In the genomic region with DNA sequence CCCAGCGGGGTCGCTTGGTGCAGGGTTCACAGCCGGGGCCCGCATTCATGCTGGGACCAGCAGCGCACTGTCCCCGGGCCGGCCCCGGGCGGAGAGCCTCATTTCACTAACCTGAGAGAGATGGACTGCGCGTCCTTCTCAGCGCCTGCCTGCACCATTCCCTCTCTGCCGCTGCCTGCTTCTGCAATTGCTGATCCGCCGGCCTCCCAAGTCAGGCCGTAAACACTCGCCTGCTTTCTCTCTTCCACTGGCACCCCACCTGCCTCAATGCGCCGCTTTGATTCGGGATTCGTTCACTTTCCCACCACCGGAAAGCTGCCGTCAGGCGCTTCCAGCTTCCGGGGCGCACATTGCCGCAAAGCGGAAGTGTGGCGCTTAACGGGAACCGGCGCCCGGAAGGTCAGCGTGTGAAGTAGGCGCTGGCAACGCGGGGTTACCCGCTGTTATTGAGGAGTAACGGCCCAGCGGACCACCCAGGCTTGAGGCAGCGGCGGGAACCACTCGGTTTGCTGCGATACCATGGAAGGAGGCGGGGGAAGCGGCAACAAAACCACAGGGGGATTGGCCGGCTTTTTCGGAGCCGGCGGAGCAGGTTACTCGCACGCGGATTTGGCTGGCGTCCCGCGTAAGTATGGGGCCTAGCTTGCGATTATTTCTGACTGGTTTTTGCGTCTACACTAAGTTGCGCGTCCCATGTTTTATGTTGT, we compare ENCODE assay signal across 1 cellular context.
A peak's percentile ranks its signal among the peaks of the same experiment; 100 is the strongest.
TF ChIP-seq lines count a peak whose summit lies in the region.

A gene with protein sequence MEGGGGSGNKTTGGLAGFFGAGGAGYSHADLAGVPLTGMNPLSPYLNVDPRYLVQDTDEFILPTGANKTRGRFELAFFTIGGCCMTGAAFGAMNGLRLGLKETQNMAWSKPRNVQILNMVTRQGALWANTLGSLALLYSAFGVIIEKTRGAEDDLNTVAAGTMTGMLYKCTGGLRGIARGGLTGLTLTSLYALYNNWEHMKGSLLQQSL (plus strand): TSS at position 384 of the 707 bp plus-strand sequence. CDS start 136 bp downstream, at position 520.

TF ChIP-seq in HepG2, 621 proteins besides CTCF, POLR2A, EP300 and RAD21 (continued from another document and continues in another):
- TF ChIP-seq, protein P1, sequence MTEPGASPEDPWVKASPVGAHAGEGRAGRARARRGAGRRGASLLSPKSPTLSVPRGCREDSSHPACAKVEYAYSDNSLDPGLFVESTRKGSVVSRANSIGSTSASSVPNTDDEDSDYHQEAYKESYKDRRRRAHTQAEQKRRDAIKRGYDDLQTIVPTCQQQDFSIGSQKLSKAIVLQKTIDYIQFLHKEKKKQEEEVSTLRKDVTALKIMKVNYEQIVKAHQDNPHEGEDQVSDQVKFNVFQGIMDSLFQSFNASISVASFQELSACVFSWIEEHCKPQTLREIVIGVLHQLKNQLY (CRISPR knock-in tag; IDR thresholded peaks at IDR 0.05), result 0 out of 2 replicates have a peak, but pooled peaks have one; percentile 36
- peak; percentile 77 for TF ChIP-seq ZNF891 (CRISPR knock-in tag; IDR thresholded peaks at IDR 0.05)
- TF ChIP-seq NCOA2 (CRISPR knock-in tag; IDR thresholded peaks at IDR 0.05), result peak; percentile 10; the same call in 1 of the 2 replicates
- TF ChIP-seq, protein P2, sequence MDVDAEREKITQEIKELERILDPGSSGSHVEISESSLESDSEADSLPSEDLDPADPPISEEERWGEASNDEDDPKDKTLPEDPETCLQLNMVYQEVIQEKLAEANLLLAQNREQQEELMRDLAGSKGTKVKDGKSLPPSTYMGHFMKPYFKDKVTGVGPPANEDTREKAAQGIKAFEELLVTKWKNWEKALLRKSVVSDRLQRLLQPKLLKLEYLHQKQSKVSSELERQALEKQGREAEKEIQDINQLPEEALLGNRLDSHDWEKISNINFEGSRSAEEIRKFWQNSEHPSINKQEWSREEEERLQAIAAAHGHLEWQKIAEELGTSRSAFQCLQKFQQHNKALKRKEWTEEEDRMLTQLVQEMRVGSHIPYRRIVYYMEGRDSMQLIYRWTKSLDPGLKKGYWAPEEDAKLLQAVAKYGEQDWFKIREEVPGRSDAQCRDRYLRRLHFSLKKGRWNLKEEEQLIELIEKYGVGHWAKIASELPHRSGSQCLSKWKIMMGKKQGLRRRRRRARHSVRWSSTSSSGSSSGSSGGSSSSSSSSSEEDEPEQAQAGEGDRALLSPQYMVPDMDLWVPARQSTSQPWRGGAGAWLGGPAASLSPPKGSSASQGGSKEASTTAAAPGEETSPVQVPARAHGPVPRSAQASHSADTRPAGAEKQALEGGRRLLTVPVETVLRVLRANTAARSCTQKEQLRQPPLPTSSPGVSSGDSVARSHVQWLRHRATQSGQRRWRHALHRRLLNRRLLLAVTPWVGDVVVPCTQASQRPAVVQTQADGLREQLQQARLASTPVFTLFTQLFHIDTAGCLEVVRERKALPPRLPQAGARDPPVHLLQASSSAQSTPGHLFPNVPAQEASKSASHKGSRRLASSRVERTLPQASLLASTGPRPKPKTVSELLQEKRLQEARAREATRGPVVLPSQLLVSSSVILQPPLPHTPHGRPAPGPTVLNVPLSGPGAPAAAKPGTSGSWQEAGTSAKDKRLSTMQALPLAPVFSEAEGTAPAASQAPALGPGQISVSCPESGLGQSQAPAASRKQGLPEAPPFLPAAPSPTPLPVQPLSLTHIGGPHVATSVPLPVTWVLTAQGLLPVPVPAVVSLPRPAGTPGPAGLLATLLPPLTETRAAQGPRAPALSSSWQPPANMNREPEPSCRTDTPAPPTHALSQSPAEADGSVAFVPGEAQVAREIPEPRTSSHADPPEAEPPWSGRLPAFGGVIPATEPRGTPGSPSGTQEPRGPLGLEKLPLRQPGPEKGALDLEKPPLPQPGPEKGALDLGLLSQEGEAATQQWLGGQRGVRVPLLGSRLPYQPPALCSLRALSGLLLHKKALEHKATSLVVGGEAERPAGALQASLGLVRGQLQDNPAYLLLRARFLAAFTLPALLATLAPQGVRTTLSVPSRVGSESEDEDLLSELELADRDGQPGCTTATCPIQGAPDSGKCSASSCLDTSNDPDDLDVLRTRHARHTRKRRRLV (CRISPR knock-in tag; IDR thresholded peaks at IDR 0.05), result 0 out of 2 replicates have a peak, but pooled peaks have one; percentile 22
- peak; percentile 95 for TF ChIP-seq PHF20 (CRISPR knock-in tag; IDR thresholded peaks at IDR 0.05)
- peak; percentile 98 for TF ChIP-seq HDAC1 (CRISPR knock-in tag; IDR thresholded peaks at IDR 0.05)
- TF ChIP-seq HOXA9 (CRISPR knock-in tag; IDR thresholded peaks at IDR 0.05; ENCODE audit: borderline replicate concordance), result 0 out of 2 replicates have a peak, but pooled peaks have one; percentile 49
- TF ChIP-seq, protein P3, sequence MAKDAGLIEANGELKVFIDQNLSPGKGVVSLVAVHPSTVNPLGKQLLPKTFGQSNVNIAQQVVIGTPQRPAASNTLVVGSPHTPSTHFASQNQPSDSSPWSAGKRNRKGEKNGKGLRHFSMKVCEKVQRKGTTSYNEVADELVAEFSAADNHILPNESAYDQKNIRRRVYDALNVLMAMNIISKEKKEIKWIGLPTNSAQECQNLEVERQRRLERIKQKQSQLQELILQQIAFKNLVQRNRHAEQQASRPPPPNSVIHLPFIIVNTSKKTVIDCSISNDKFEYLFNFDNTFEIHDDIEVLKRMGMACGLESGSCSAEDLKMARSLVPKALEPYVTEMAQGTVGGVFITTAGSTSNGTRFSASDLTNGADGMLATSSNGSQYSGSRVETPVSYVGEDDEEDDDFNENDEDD (CRISPR knock-in tag; IDR thresholded peaks at IDR 0.05; ENCODE audit: borderline replicate concordance), result peak; percentile 95
- peak; percentile 60; the same call in 1 of the 2 replicates for TF ChIP-seq ZSCAN9 (CRISPR knock-in tag; IDR thresholded peaks at IDR 0.05; ENCODE audit: borderline replicate concordance)
- peak; percentile 98 for TF ChIP-seq SAP130 (CRISPR knock-in tag; IDR thresholded peaks at IDR 0.05; ENCODE audit: low read depth)
- TF ChIP-seq, protein P4, sequence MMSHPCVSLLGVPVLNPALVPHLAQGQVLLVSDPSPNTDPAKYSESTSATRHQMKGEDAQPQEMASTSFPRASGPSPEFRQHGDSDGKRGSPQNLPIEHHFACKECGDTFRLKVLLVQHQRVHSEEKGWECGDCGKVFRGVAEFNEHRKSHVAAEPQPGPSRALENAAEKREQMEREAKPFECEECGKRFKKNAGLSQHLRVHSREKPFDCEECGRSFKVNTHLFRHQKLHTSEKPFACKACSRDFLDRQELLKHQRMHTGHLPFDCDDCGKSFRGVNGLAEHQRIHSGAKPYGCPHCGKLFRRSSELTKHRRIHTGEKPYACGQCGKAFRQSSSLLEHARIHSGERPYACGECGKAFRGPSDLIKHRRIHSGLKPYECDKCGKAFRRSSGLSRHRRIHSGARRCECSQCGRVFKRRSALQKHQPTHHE (CRISPR knock-in tag; IDR thresholded peaks at IDR 0.05; ENCODE audit: borderline replicate concordance), result peak; percentile 71; the same call in 1 of the 2 replicates
- TF ChIP-seq KAT7 (CRISPR knock-in tag; IDR thresholded peaks at IDR 0.05; ENCODE audit: borderline replicate concordance), result peak; percentile 76
- peak; percentile 55; the same call in 1 of the 2 replicates for TF ChIP-seq RXRA (CRISPR knock-in tag; IDR thresholded peaks at IDR 0.05)
- peak; percentile 95 for TF ChIP-seq ZNF264 (CRISPR knock-in tag; IDR thresholded peaks at IDR 0.05)
- peak; percentile 97 for TF ChIP-seq NR2C2 (CRISPR knock-in tag; IDR thresholded peaks at IDR 0.05; ENCODE audit: borderline replicate concordance)
- peak; percentile 31; the same call in 1 of the 2 replicates for TF ChIP-seq KDM4B (CRISPR knock-in tag; IDR thresholded peaks at IDR 0.05)
- TF ChIP-seq ZFP90 (CRISPR knock-in tag; IDR thresholded peaks at IDR 0.05; ENCODE audit: borderline replicate concordance), result peak; percentile 60; the same call in 1 of the 2 replicates
- TF ChIP-seq, protein P5, sequence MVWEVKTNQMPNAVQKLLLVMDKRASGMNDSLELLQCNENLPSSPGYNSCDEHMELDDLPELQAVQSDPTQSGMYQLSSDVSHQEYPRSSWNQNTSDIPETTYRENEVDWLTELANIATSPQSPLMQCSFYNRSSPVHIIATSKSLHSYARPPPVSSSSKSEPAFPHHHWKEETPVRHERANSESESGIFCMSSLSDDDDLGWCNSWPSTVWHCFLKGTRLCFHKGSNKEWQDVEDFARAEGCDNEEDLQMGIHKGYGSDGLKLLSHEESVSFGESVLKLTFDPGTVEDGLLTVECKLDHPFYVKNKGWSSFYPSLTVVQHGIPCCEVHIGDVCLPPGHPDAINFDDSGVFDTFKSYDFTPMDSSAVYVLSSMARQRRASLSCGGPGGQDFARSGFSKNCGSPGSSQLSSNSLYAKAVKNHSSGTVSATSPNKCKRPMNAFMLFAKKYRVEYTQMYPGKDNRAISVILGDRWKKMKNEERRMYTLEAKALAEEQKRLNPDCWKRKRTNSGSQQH (CRISPR knock-in tag; IDR thresholded peaks at IDR 0.05; ENCODE audit: low read depth), result peak; percentile 24; the same call in 1 of the 2 replicates
- TF ChIP-seq KMT2B (CRISPR knock-in tag; IDR thresholded peaks at IDR 0.05), result peak; percentile 98
- TF ChIP-seq, protein P6, sequence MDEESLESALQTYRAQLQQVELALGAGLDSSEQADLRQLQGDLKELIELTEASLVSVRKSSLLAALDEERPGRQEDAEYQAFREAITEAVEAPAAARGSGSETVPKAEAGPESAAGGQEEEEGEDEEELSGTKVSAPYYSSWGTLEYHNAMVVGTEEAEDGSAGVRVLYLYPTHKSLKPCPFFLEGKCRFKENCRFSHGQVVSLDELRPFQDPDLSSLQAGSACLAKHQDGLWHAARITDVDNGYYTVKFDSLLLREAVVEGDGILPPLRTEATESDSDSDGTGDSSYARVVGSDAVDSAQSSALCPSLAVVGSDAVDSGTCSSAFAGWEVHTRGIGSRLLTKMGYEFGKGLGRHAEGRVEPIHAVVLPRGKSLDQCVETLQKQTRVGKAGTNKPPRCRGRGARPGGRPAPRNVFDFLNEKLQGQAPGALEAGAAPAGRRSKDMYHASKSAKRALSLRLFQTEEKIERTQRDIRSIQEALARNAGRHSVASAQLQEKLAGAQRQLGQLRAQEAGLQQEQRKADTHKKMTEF (CRISPR knock-in tag; IDR thresholded peaks at IDR 0.05), result peak; percentile 85
- TF ChIP-seq, protein P7, sequence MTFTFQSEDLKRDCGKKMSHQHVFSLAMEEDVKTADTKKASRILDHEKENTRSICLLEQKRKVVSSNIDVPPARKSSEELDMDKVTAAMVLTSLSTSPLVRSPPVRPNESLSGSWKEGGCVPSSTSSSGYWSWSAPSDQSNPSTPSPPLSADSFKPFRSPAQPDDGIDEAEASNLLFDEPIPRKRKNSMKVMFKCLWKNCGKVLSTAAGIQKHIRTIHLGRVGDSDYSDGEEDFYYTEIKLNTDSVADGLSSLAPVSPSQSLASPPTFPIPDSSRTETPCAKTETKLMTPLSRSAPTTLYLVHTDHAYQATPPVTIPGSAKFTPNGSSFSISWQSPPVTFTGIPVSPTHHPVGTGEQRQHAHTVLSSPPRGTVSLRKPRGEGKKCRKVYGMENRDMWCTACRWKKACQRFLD (CRISPR knock-in tag; IDR thresholded peaks at IDR 0.05; ENCODE audit: borderline replicate concordance), result 0 out of 2 replicates have a peak, but pooled peaks have one; percentile 33
- 0 out of 2 replicates have a peak, but pooled peaks have one; percentile 33 for TF ChIP-seq EEA1 (CRISPR knock-in tag; IDR thresholded peaks at IDR 0.05; ENCODE audit: borderline replicate concordance)
- TF ChIP-seq ZNF616 (CRISPR knock-in tag; IDR thresholded peaks at IDR 0.05; ENCODE audit: low read depth), result 0 out of 2 replicates have a peak, but pooled peaks have one; percentile 41
- TF ChIP-seq MXI1 (IDR thresholded peaks at IDR 0.05; ENCODE audit: borderline replicate concordance, low read depth, low read length), result peak; percentile 61; the same call in 1 of the 3 replicates
- peak; percentile 38; the same call in 1 of the 2 replicates for TF ChIP-seq FOSL2 (CRISPR knock-in tag; IDR thresholded peaks at IDR 0.05)
- TF ChIP-seq KMT2A (CRISPR knock-in tag; IDR thresholded peaks at IDR 0.05), result peak; percentile 91
- TF ChIP-seq, protein P8, sequence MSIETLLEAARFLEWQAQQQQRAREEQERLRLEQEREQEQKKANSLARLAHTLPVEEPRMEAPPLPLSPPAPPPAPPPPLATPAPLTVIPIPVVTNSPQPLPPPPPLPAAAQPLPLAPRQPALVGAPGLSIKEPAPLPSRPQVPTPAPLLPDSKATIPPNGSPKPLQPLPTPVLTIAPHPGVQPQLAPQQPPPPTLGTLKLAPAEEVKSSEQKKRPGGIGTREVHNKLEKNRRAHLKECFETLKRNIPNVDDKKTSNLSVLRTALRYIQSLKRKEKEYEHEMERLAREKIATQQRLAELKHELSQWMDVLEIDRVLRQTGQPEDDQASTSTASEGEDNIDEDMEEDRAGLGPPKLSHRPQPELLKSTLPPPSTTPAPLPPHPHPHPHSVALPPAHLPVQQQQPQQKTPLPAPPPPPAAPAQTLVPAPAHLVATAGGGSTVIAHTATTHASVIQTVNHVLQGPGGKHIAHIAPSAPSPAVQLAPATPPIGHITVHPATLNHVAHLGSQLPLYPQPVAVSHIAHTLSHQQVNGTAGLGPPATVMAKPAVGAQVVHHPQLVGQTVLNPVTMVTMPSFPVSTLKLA (IDR thresholded peaks at IDR 0.05), result peak; percentile 57
- TF ChIP-seq, protein P9, sequence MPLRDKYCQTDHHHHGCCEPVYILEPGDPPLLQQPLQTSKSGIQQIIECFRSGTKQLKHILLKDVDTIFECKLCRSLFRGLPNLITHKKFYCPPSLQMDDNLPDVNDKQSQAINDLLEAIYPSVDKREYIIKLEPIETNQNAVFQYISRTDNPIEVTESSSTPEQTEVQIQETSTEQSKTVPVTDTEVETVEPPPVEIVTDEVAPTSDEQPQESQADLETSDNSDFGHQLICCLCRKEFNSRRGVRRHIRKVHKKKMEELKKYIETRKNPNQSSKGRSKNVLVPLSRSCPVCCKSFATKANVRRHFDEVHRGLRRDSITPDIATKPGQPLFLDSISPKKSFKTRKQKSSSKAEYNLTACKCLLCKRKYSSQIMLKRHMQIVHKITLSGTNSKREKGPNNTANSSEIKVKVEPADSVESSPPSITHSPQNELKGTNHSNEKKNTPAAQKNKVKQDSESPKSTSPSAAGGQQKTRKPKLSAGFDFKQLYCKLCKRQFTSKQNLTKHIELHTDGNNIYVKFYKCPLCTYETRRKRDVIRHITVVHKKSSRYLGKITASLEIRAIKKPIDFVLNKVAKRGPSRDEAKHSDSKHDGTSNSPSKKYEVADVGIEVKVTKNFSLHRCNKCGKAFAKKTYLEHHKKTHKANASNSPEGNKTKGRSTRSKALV (CRISPR knock-in tag; IDR thresholded peaks at IDR 0.05), result peak; percentile 56; the same call in 1 of the 2 replicates
- peak; percentile 66; the same call in 1 of the 2 replicates for TF ChIP-seq CBFB (CRISPR knock-in tag; IDR thresholded peaks at IDR 0.05)
- TF ChIP-seq SALL2 (CRISPR knock-in tag; IDR thresholded peaks at IDR 0.05), result peak; percentile 74
- TF ChIP-seq GATAD2A (CRISPR knock-in tag; IDR thresholded peaks at IDR 0.05), result 0 out of 2 replicates have a peak, but pooled peaks have one; percentile 35
- TF ChIP-seq, protein P10, sequence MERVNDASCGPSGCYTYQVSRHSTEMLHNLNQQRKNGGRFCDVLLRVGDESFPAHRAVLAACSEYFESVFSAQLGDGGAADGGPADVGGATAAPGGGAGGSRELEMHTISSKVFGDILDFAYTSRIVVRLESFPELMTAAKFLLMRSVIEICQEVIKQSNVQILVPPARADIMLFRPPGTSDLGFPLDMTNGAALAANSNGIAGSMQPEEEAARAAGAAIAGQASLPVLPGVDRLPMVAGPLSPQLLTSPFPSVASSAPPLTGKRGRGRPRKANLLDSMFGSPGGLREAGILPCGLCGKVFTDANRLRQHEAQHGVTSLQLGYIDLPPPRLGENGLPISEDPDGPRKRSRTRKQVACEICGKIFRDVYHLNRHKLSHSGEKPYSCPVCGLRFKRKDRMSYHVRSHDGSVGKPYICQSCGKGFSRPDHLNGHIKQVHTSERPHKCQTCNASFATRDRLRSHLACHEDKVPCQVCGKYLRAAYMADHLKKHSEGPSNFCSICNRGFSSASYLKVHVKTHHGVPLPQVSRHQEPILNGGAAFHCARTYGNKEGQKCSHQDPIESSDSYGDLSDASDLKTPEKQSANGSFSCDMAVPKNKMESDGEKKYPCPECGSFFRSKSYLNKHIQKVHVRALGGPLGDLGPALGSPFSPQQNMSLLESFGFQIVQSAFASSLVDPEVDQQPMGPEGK (CRISPR knock-in tag; IDR thresholded peaks at IDR 0.05), result 0 out of 2 replicates have a peak, but pooled peaks have one; percentile 7
- TF ChIP-seq ZFP36L1 (CRISPR knock-in tag; IDR thresholded peaks at IDR 0.05), result peak; percentile 53; the same call in 1 of the 2 replicates
